1 cellular context compared by ENCODE assay signal in genomic region chr6:31806470-31807272, GRCh38.
TF ChIP-seq lines count a peak whose summit lies in the region.

Gene LSM2 (minus strand): TSS chr6:31806966. CDS start chr6:31806757, 209 bp downstream.

TF ChIP-seq in HepG2, 621 proteins besides CTCF, POLR2A, EP300 and RAD21 (continued from another document and continues in another):
- TF ChIP-seq ZNF770 (CRISPR knock-in tag; IDR thresholded peaks at IDR 0.05) (peak; percentile 58; the same call in 1 of the 2 replicates), JUNB (CRISPR knock-in tag; IDR thresholded peaks at IDR 0.05; ENCODE audit: borderline replicate concordance) (no peak), NCOR1 (IDR thresholded peaks at IDR 0.05; ENCODE audit: borderline replicate concordance, low read length) (peak; percentile 84), ZNF768 (CRISPR knock-in tag; IDR thresholded peaks at IDR 0.05) (peak; percentile 81), MBNL3 (CRISPR knock-in tag; conservative IDR thresholded peaks at IDR 0.05) (no peak), POGK (CRISPR knock-in tag; conservative IDR thresholded peaks at IDR 0.05) (peak; percentile 96), NFATC3 (CRISPR knock-in tag; IDR thresholded peaks at IDR 0.05) (peak; percentile 94; the same call in 1 of the 2 replicates), E2F5 (CRISPR knock-in tag; conservative IDR thresholded peaks at IDR 0.05) (no peak; the same call in 1 of the 2 replicates), LBX2 (CRISPR knock-in tag; IDR thresholded peaks at IDR 0.05; ENCODE audit: borderline replicate concordance) (peak; percentile 94; the same call in 1 of the 2 replicates), ZFX (CRISPR knock-in tag; IDR thresholded peaks at IDR 0.05; ENCODE audit: low read depth) (peak; percentile 99), ZNF780A (CRISPR knock-in tag; IDR thresholded peaks at IDR 0.05) (no peak; the same call in 1 of the 2 replicates), CCDC6 (CRISPR knock-in tag; IDR thresholded peaks at IDR 0.05) (peak; percentile 95), WIZ (CRISPR knock-in tag; IDR thresholded peaks at IDR 0.05) (peak; percentile 85), HMGXB4 (CRISPR knock-in tag; IDR thresholded peaks at IDR 0.05; ENCODE audit: borderline replicate concordance in 1 of 2, low read depth in 1 of 2) (peak; percentile 98 to 99), BHLHE40 (IDR thresholded peaks at IDR 0.05; ENCODE audit: low read length) (no peak), GPN1 (CRISPR knock-in tag; IDR thresholded peaks at IDR 0.05; ENCODE audit: borderline replicate concordance) (no peak; the same call in 1 of the 2 replicates), ZNF83 (CRISPR knock-in tag; IDR thresholded peaks at IDR 0.05; ENCODE audit: borderline replicate concordance) (no peak), SPEN (CRISPR knock-in tag; IDR thresholded peaks at IDR 0.05; ENCODE audit: low read depth) (peak; percentile 93), ZNF350 (CRISPR knock-in tag; IDR thresholded peaks at IDR 0.05; ENCODE audit: borderline replicate concordance, low read depth) (peak; percentile 87), KDM2A (CRISPR knock-in tag; IDR thresholded peaks at IDR 0.05; ENCODE audit: borderline replicate concordance, low read depth) (peak; percentile 98), ZNF260 (CRISPR knock-in tag; IDR thresholded peaks at IDR 0.05; ENCODE audit: borderline replicate concordance, low read depth) (no peak), ZMAT3 (CRISPR knock-in tag; conservative IDR thresholded peaks at IDR 0.05) (peak; percentile 94), ZBTB14 (CRISPR knock-in tag; IDR thresholded peaks at IDR 0.05) (peak; percentile 93), MAF1 (CRISPR knock-in tag; IDR thresholded peaks at IDR 0.05; ENCODE audit: borderline replicate concordance) (no peak; the same call in 1 of the 2 replicates), ZBTB2 (CRISPR knock-in tag; IDR thresholded peaks at IDR 0.05; ENCODE audit: low read depth) (peak; percentile 89), ZMYM3 (CRISPR knock-in tag; IDR thresholded peaks at IDR 0.05) (peak; percentile 91), SSRP1 (CRISPR knock-in tag; IDR thresholded peaks at IDR 0.05) (no peak), TBP (CRISPR knock-in tag; IDR thresholded peaks at IDR 0.05) (no peak), MLLT10 (CRISPR knock-in tag; IDR thresholded peaks at IDR 0.05) (no peak), TP53 (CRISPR knock-in tag; conservative IDR thresholded peaks at IDR 0.05) (peak; percentile 43; the same call in 1 of the 2 replicates), ZNF788 (CRISPR knock-in tag; IDR thresholded peaks at IDR 0.05; ENCODE audit: borderline replicate concordance) (peak; percentile 93; the same call in 1 of the 2 replicates), HOXA5 (CRISPR knock-in tag; IDR thresholded peaks at IDR 0.05) (no peak; the same call in 1 of the 2 replicates), ZNF557 (CRISPR knock-in tag; IDR thresholded peaks at IDR 0.05) (no peak), NR2F6 (IDR thresholded peaks at IDR 0.05) (0 out of 2 replicates have a peak, but pooled peaks have one; percentile 21), NR2F6 (CRISPR knock-in tag; IDR thresholded peaks at IDR 0.05) (peak; percentile 73), KLF9 (CRISPR knock-in tag; IDR thresholded peaks at IDR 0.05; ENCODE audit: low read depth) (no peak), ZNF776 (CRISPR knock-in tag; IDR thresholded peaks at IDR 0.05) (no peak; the same call in 1 of the 2 replicates), TOE1 (CRISPR knock-in tag; IDR thresholded peaks at IDR 0.05) (no peak), U2AF1 (optimal IDR thresholded peaks at IDR 0.05; ENCODE audit: low read depth, low read length) (no peak), POLR2G (IDR thresholded peaks at IDR 0.05; ENCODE audit: low read depth, low read length) (peak; percentile 93), NFE2 (CRISPR knock-in tag; IDR thresholded peaks at IDR 0.05) (no peak), ZNF558 (CRISPR knock-in tag; IDR thresholded peaks at IDR 0.05; ENCODE audit: borderline replicate concordance) (no peak), ZNF563 (CRISPR knock-in tag; IDR thresholded peaks at IDR 0.05) (peak; percentile 89), HIVEP1 (CRISPR knock-in tag; IDR thresholded peaks at IDR 0.05) (peak; percentile 97)
- TF ChIP-seq, protein P1, sequence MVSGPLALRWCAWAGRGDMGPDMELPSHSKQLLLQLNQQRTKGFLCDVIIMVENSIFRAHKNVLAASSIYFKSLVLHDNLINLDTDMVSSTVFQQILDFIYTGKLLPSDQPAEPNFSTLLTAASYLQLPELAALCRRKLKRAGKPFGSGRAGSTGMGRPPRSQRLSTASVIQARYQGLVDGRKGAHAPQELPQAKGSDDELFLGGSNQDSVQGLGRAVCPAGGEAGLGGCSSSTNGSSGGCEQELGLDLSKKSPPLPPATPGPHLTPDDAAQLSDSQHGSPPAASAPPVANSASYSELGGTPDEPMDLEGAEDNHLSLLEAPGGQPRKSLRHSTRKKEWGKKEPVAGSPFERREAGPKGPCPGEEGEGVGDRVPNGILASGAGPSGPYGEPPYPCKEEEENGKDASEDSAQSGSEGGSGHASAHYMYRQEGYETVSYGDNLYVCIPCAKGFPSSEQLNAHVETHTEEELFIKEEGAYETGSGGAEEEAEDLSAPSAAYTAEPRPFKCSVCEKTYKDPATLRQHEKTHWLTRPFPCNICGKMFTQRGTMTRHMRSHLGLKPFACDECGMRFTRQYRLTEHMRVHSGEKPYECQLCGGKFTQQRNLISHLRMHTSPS (CRISPR knock-in tag; IDR thresholded peaks at IDR 0.05; ENCODE audit: low read depth) = peak; percentile 83
- TF ChIP-seq, protein P2, sequence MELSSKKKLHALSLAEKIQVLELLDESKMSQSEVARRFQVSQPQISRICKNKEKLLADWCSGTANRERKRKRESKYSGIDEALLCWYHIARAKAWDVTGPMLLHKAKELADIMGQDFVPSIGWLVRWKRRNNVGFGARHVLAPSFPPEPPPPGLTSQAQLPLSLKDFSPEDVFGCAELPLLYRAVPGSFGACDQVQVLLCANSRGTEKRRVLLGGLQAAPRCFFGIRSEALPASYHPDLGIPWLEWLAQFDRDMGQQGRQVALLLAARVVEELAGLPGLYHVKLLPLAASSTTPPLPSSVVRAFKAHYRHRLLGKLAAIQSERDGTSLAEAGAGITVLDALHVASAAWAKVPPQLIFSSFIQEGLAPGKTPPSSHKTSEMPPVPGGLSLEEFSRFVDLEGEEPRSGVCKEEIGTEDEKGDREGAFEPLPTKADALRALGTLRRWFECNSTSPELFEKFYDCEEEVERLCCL (CRISPR knock-in tag; IDR thresholded peaks at IDR 0.05; ENCODE audit: borderline replicate concordance) = peak; percentile 94; the same call in 1 of the 2 replicates
- TF ChIP-seq, protein P3, sequence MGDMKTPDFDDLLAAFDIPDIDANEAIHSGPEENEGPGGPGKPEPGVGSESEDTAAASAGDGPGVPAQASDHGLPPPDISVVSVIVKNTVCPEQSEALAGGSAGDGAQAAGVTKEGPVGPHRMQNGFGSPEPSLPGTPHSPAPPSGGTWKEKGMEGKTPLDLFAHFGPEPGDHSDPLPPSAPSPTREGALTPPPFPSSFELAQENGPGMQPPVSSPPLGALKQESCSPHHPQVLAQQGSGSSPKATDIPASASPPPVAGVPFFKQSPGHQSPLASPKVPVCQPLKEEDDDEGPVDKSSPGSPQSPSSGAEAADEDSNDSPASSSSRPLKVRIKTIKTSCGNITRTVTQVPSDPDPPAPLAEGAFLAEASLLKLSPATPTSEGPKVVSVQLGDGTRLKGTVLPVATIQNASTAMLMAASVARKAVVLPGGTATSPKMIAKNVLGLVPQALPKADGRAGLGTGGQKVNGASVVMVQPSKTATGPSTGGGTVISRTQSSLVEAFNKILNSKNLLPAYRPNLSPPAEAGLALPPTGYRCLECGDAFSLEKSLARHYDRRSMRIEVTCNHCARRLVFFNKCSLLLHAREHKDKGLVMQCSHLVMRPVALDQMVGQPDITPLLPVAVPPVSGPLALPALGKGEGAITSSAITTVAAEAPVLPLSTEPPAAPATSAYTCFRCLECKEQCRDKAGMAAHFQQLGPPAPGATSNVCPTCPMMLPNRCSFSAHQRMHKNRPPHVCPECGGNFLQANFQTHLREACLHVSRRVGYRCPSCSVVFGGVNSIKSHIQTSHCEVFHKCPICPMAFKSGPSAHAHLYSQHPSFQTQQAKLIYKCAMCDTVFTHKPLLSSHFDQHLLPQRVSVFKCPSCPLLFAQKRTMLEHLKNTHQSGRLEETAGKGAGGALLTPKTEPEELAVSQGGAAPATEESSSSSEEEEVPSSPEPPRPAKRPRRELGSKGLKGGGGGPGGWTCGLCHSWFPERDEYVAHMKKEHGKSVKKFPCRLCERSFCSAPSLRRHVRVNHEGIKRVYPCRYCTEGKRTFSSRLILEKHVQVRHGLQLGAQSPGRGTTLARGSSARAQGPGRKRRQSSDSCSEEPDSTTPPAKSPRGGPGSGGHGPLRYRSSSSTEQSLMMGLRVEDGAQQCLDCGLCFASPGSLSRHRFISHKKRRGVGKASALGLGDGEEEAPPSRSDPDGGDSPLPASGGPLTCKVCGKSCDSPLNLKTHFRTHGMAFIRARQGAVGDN (CRISPR knock-in tag; IDR thresholded peaks at IDR 0.05) = peak; percentile 98
